Comparison of ENCODE assay signal across 7 cellular contexts in the genomic region with DNA sequence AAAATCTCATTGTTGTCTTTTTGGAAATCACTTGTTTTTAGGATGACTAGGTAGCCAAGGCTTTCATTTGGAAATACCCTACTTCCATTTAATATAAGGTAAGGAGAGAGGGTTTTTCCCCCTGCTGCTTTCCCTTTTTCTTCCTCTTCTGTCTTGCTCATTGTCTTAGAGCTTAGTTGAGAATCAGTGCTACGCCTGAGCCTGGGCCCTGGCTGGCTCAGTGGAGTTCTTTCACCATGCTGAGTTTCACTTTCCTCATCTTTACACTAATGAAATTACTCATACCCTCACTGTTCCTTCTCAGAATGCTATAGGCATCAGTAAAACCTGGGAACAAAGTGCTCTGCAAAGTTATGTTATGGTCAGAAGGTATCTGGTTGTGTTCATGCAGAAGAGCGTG.
DNase-seq lines count a peak whose midpoint lies in the region; ATAC-seq, FAIRE-seq and TF ChIP-seq lines count a peak whose summit lies in the region.
"Not testable (repeated sequence)": the region's sequence is repeated elsewhere in the genome, so short reads cannot be mapped to it uniquely, and the experiment has no call there.

No MANE protein-coding gene starts in this region.

- H3K79me2 ChIP-seq in GM12878 (ENCODE audit: control insufficient read depth, insufficient read depth, low read length) = not testable (repeated sequence)

- not testable (repeated sequence) for H3K36me3 ChIP-seq in GM12878 (ENCODE audit: control insufficient read depth in 2 of 2, insufficient read depth in 2 of 2, low read length in 1 of 2)

- not testable (repeated sequence) for H2AFZ ChIP-seq in GM12878 (ENCODE audit: control insufficient read depth, low read depth, low read length)

- H4K20me1 ChIP-seq in GM12878 (ENCODE audit: control insufficient read depth, insufficient read depth) = not testable (repeated sequence)

- not testable (repeated sequence) for H3K27ac Mint-ChIP-seq in activated B cell treated with CpG ODN at 0.5 μM for 24 hours

- RAD21 ChIA-PET in GM12878 (lab: Charles Lee; ENCODE audit: unreplicated experiment) = not testable (repeated sequence)

- in situ Hi-C loops in GM12878 (cut with MboI) = not testable (repeated sequence)

- TF ChIP-seq RAD21 in GM12878 (IDR thresholded peaks at IDR 0.05; ENCODE audit: insufficient read depth, low read depth, low read length) = not testable (repeated sequence)

- SMC1A ChIA-PET in GM12878 (lab: Charles Lee; ENCODE audit: uncharacterized antibody, unreplicated experiment) = not testable (repeated sequence)

- POLR2A ChIA-PET in activated B cell treated with CpG ODN at 0.5 μM for 24 hours (lab: Charles Lee); GM12878 (lab: Charles Lee): not testable (repeated sequence)

- intact Hi-C loops in activated B cell treated with CpG ODN at 0.5 μM for 24 hours (cut with micrococcal nuclease); GM12878 (cut with micrococcal nuclease; ENCODE audit: unreplicated experiment): not testable (repeated sequence)

- not testable (repeated sequence) for TF ChIP-seq EP300 in GM12878 (IDR thresholded peaks at IDR 0.05; ENCODE audit: borderline replicate concordance in 1 of 2, control insufficient read depth in 1 of 2, low read depth in 2 of 2, low read length in 2 of 2)

- H3K9ac ChIP-seq in GM12878 (ENCODE audit: control insufficient read depth, insufficient read depth, low read length) = not testable (repeated sequence)

- TF ChIP-seq POLR2A in GM12878 (IDR thresholded peaks at IDR 0.05; ENCODE audit: low read depth, low read length) = not testable (repeated sequence)

- WGBS in GM12878 (ENCODE audit: insufficient coverage, insufficient replicate concordance, low lambda C conversion rate, missing lambda C conversion rate) = no CpG with 5 or more reads among the region's 2 CpGs

- FAIRE-seq in GM12878 (lab: Jason Lieb, UNC) = not testable (repeated sequence)

- TF ChIP-seq CTCF in activated B cell treated with CpG ODN at 0.5 μM for 24 hours (IDR thresholded peaks at IDR 0.05); GM12878 (IDR thresholded peaks at IDR 0.05 in 2 of 3, conservative IDR thresholded peaks at IDR 0.05 in 1 of 3; ENCODE audit: control insufficient read depth in 2 of 3, extremely low read depth in 1 of 3, insufficient read depth in 1 of 3, low read depth in 3 of 3, low read length in 3 of 3): not testable (repeated sequence)

- not testable (repeated sequence) for H3K4me3 ChIP-seq in GM12878

- H3K4me1 ChIP-seq in GM12878 (ENCODE audit: control insufficient read depth, insufficient read depth, low read length) = not testable (repeated sequence)

- CTCF ChIA-PET in activated B cell treated with CpG ODN at 0.5 μM for 24 hours (lab: Charles Lee); GM12878 (lab: Yijun Ruan, JAX): not testable (repeated sequence)

- not testable (repeated sequence) for DNase-seq in activated B cell treated with CpG ODN at 0.5 μM for 24 hours; GM12878 (ENCODE audit: low read depth, low spot score)

- not testable (repeated sequence) for H3K27ac ChIP-seq in GM12878 (ENCODE audit: control insufficient read depth, insufficient read depth)

- H3K27me3 Mint-ChIP-seq in activated B cell treated with CpG ODN at 0.5 μM for 24 hours = not testable (repeated sequence)

- H3K9me3 Mint-ChIP-seq in activated B cell treated with CpG ODN at 0.5 μM for 24 hours = not testable (repeated sequence)

- BruUV-seq in GM12878 (replicated peaks; lab: Mats Ljungman, UMichigan) = not testable (repeated sequence)

- ATAC-seq in GM18858 (IDR thresholded peaks at IDR 0.05; ENCODE audit: unreplicated experiment) (peak; percentile 50), GM19463 (IDR thresholded peaks at IDR 0.05; ENCODE audit: unreplicated experiment) (peak; percentile 72), HG02571 (IDR thresholded peaks at IDR 0.05; ENCODE audit: unreplicated experiment) (peak; percentile 68), HG02970 (IDR thresholded peaks at IDR 0.05; ENCODE audit: low FRiP score, unreplicated experiment) (peak; percentile 69), HG03378 (IDR thresholded peaks at IDR 0.05; ENCODE audit: unreplicated experiment) (peak; percentile 62), activated B cell treated with CpG ODN at 0.5 μM for 24 hours (ENCODE audit: low read depth) (peak; percentile 38), GM12878 (peak; percentile 87)

- not testable (repeated sequence) for H3K4me1 Mint-ChIP-seq in activated B cell treated with CpG ODN at 0.5 μM for 24 hours

- H3K4me3 Mint-ChIP-seq in activated B cell treated with CpG ODN at 0.5 μM for 24 hours = not testable (repeated sequence)

- not testable (repeated sequence) for H3K4me2 ChIP-seq in GM12878 (ENCODE audit: control insufficient read depth, insufficient read depth)

- H3K9me3 ChIP-seq in GM12878 (replicated peaks; ENCODE audit: control insufficient read depth, insufficient read depth, low read length) = not testable (repeated sequence)

- not testable (repeated sequence) for H3K27me3 ChIP-seq in GM12878 (replicated peaks in 1 of 2; ENCODE audit: control insufficient read depth in 2 of 2, insufficient read depth in 2 of 2, low read length in 1 of 2)

- H3K36me3 Mint-ChIP-seq in activated B cell treated with CpG ODN at 0.5 μM for 24 hours (ENCODE audit: low read depth) = not testable (repeated sequence)
